ENCODE assay signal across 23 cellular contexts in genomic region chr7:2205036-2205780, GRCh38. TPM values are rescaled to one million over a fixed set of nuclear protein-coding genes. Genes with fewer than 3 reads are reported as not detected.
DNase-seq lines count a peak whose midpoint lies in the region; ATAC-seq, FAIRE-seq and TF ChIP-seq lines count a peak whose summit lies in the region.
"Had no signal": no experiment of that assay in that cellular context is flagged by ENCODE, and none has a peak within 500 bp of the region (broad histone marks: within the 10 kb centered on the region; RNA-seq: fewer than 3 reads in every experiment).

No MANE protein-coding gene starts in this region.

- no TSS peak for BruUV-seq in HepG2 (replicated peaks; lab: Mats Ljungman, UMichigan)

- TF ChIP-seq CTCF in right lobe of liver (IDR thresholded peaks at IDR 0.05) = no peak
- TF ChIP-seq CTCF in HepG2 (CRISPR knock-in tag; IDR thresholded peaks at IDR 0.05) = no peak
- TF ChIP-seq CTCF in retinal pigment epithelial cell (conservative IDR thresholded peaks at IDR 0.05; ENCODE audit: low read depth, low read length) = no peak

- H3K9ac ChIP-seq in HepG2 (ENCODE audit: insufficient read depth, low read depth, low read length) = no peak overlapping the region

- H3K4me1 ChIP-seq in right lobe of liver (no peaks in the 10 kb centered on the region), HepG2 (ENCODE audit: insufficient read depth, low read length) (no peaks in the 10 kb centered on the region)
- H3K4me1 ChIP-seq: adrenal gland, breast epithelium had no signal

- no peak overlapping the region for H2AFZ ChIP-seq in HepG2 (ENCODE audit: low read length)
- H2AFZ ChIP-seq: hepatocyte had no signal

- CTCF ChIA-PET in HepG2 (lab: Yijun Ruan, JAX; ENCODE audit: low intra/inter-chr PET ratio, low total read pairs) = no interaction called here

- DNase-seq in right lobe of liver (peak in 2 of 3 donors; percentile 8 to 23), HepG2 (ENCODE audit: low spot score) (no peak), left cardiac atrium (peak; percentile 4), retinal pigment epithelial cell (ENCODE audit: low read depth) (peak; percentile 13), RCC 7860 (ENCODE audit: low spot score) (no peak), OCI-M1 (lab: John Stamatoyannopoulos, UW) (no peak), GM19240 (ENCODE audit: insufficient read length, low spot score) (no peak)
- DNase-seq: activated CD4-positive, alpha-beta T cell treated with anti-CD3 and anti-CD28 coated beads for 4 hours; adrenal gland; dermis blood vessel endothelial cell; naive thymus-derived CD8-positive, alpha-beta T cell; NCI-H146; NCI-H2171 treated with DMSO at 0.1 percent for 48 hours; NCI-H69; SHP77; stimulated activated CD4-positive, alpha-beta T cell treated with anti-CD3 and anti-CD28 coated beads, Interleukin-4, amount 100 ng/mL, for 4 hours; T-helper 1 cell had no signal

- ATAC-seq in right lobe of liver = no peak
- no peak for ATAC-seq in HepG2
- ATAC-seq in left cardiac atrium = no peak
- ATAC-seq: naive thymus-derived CD8-positive, alpha-beta T cell had no signal

- no peak for FAIRE-seq in HepG2 (lab: Jason Lieb, UNC)
- no peak for FAIRE-seq in RCC 7860 (lab: Jason Lieb, UNC)
- FAIRE-seq: endothelial cell of umbilical vein, islet of Langerhans had no signal

- WGBS in right lobe of liver (ENCODE audit: insufficient coverage, low coverage, low lambda C conversion rate, missing lambda C conversion rate) = 91% methylated on average over 15 of the region's 16 CpGs
- WGBS in HepG2 (ENCODE audit: low lambda C conversion rate) = 95% methylated on average over 16 of the region's 16 CpGs

- TF ChIP-seq RAD21 in HepG2 (CRISPR knock-in tag; IDR thresholded peaks at IDR 0.05) = no peak

- H3K27me3 ChIP-seq in right lobe of liver (no peaks in the 10 kb centered on the region), HepG2 (ENCODE audit: control insufficient read depth in 1 of 2, insufficient read depth in 2 of 2, low read length in 2 of 2) (no peaks in the 10 kb centered on the region)
- H3K27me3 ChIP-seq: adrenal gland, breast epithelium, hepatocyte had no signal

- no peaks in the 10 kb centered on the region for H4K20me1 ChIP-seq in HepG2 (ENCODE audit: insufficient read depth, low read length)

- no peak for TF ChIP-seq POLR2A in right lobe of liver (IDR thresholded peaks at IDR 0.05)
- no peak for TF ChIP-seq POLR2A in HepG2 (IDR thresholded peaks at IDR 0.05; ENCODE audit: insufficient read depth in 1 of 2, low read depth in 2 of 2, low read length in 2 of 2)

- in situ Hi-C loops in HepG2 (cut with HindIII; ENCODE audit: extremely low pct_ligation_motif_present, low pct_unique_long_range_greater_than_20kb) = loop anchor here (5.0 to 25.0 kb wide), 2 partner anchors 103 to 618 kb away; no protein-coding TSS in a partner anchor

- H3K4me3 ChIP-seq in right lobe of liver (no peak overlapping the region), HepG2 (replicated peaks in 1 of 3; ENCODE audit: insufficient read depth in 1 of 3, low read depth in 2 of 3, low read length in 3 of 3) (no peak overlapping the region), retinal pigment epithelial cell (ENCODE audit: low read length) (no peak overlapping the region)
- H3K4me3 ChIP-seq: adrenal gland, breast epithelium, hepatocyte, lung had no signal

- POLR2A ChIA-PET in HepG2 (lab: Yijun Ruan, JAX) = no interaction called here

- no peak overlapping the region for H3K27ac ChIP-seq in right lobe of liver
- H3K27ac ChIP-seq in HepG2 (ENCODE audit: extremely low read length, insufficient read depth, low read length) = no peak overlapping the region
- H3K27ac ChIP-seq: adrenal gland, breast epithelium, C4-2B, hepatocyte had no signal

- H3K79me2 ChIP-seq in HepG2 (ENCODE audit: insufficient read depth, low read length) = peaks cover 3% of the 10 kb centered on the region
- H3K79me2 ChIP-seq: hepatocyte had no signal

- intact Hi-C loops in right lobe of liver (cut with DNase I) = loop anchor here (10.0 kb wide), 1 partner anchor 620 kb away; no protein-coding TSS in a partner anchor
- intact Hi-C loops in HepG2 (cut with micrococcal nuclease; ENCODE audit: unreplicated experiment) = no loop called here
- intact Hi-C loops in left cardiac atrium (cut with DNase I) = loop anchor here (5.0 to 10.0 kb wide), 2 partner anchors 103 to 540 kb away; no protein-coding TSS in a partner anchor

- H3K4me2 ChIP-seq in HepG2 (ENCODE audit: low read depth, low read length) = no peak overlapping the region
- H3K4me2 ChIP-seq: hepatocyte had no signal

- TF ChIP-seq EP300 in HepG2 (IDR thresholded peaks at IDR 0.05; ENCODE audit: low read depth in 2 of 2, low read length in 2 of 2) (no peak), HepG2 (CRISPR knock-in tag; IDR thresholded peaks at IDR 0.05; ENCODE audit: borderline replicate concordance) (no peak)

- H3K9me3 ChIP-seq in right lobe of liver = no peaks in the 10 kb centered on the region
- no peaks in the 10 kb centered on the region for H3K9me3 ChIP-seq in HepG2 (ENCODE audit: low read length)
- H3K9me3 ChIP-seq: adrenal gland, breast epithelium had no signal

- H3K36me3 ChIP-seq in right lobe of liver = peaks cover 0 to 9% (median 0%) of the 10 kb centered on the region in 4 donors
- peaks cover 28 to 71% of the 10 kb centered on the region in 2 experiments; a peak in 4 of 5 replicates for H3K36me3 ChIP-seq in HepG2 (replicated peaks in 1 of 2; ENCODE audit: control insufficient read depth in 1 of 2, insufficient read depth in 2 of 2, low read length in 2 of 2)
- H3K36me3 ChIP-seq: breast epithelium had no signal

RNA-seq across cellular contexts. Expression of gene MAD1L1, which starts 27.5 kb away (rescaled TPM):
- total RNA-seq in right lobe of liver (10 to 100 TPM; 15.1 to 37.4 (median 20.5) TPM), HepG2 (2016; rRNA removed; fragmentation: Illumina TruSeq; extraction: Trizol) (53.3 and 64.7 TPM in 2 replicates), left cardiac atrium (10 to 100 TPM; 18.9 to 24.9 TPM)
- total RNA-seq in HepG2 (2016; cell fraction: cytosol; rRNA removed; fragmentation: Illumina TruSeq; extraction: Trizol; ENCODE audit: low read depth) = 47.7 and 50.1 TPM in 2 replicates
- 48.4 and 60.1 TPM in 2 replicates for total RNA-seq in HepG2 (2016; cell fraction: insoluble cytoplasmic fraction; rRNA removed; fragmentation: Illumina TruSeq; extraction: Trizol)
- total RNA-seq in HepG2 (2016; cell fraction: membrane; rRNA removed; fragmentation: Illumina TruSeq; extraction: Trizol) = 27.3 and 29.1 TPM in 2 replicates
- 29.9 and 32.7 TPM in 2 replicates for total RNA-seq in HepG2 (2016; cell fraction: nucleus; rRNA removed; fragmentation: Illumina TruSeq; extraction: Trizol)
- 17.4 and 21.4 TPM in 2 replicates for polyA plus RNA-seq in HepG2 (2011; rRNA removed)
- 10.9 and 20.1 TPM in 2 replicates for polyA plus RNA-seq in HepG2 (2011; cell fraction: cytosol; rRNA removed)
- 35.5 and 46.7 TPM in 2 replicates for polyA plus RNA-seq in HepG2 (2011; cell fraction: nucleus; rRNA removed)
- 10.5 and 17.0 TPM in 2 replicates for polyA plus RNA-seq in HepG2 (2012)
- polyA plus RNA-seq in HepG2 (2016; cell fraction: cytosol; fragmentation: Illumina TruSeq; extraction: Trizol; ENCODE audit: low read depth) = 8.6 and 11.6 TPM in 2 replicates
- 22.4 and 37.7 TPM in 2 replicates for polyA plus RNA-seq in HepG2 (2016; cell fraction: insoluble cytoplasmic fraction; fragmentation: Illumina TruSeq; extraction: Trizol; ENCODE audit: low read depth)
- 10.8 and 11.3 TPM in 2 replicates for polyA plus RNA-seq in HepG2 (2016; cell fraction: membrane; fragmentation: Illumina TruSeq; extraction: Trizol; ENCODE audit: low read depth)
- polyA plus RNA-seq in HepG2 (2016; cell fraction: nucleus; fragmentation: Illumina TruSeq; extraction: Trizol; ENCODE audit: insufficient read depth, low read depth) = 31.9 and 32.8 TPM in 2 replicates
- 26.5 and 51.4 TPM in 2 replicates for polyA minus RNA-seq in HepG2 (2011; rRNA and poly(A)+ RNA removed; ENCODE audit: low replicate concordance)
- polyA minus RNA-seq in HepG2 (2011; cell fraction: cytosol; rRNA and poly(A)+ RNA removed) = 24.4 and 27.0 TPM in 2 replicates
- 22.9 and 27.4 TPM in 2 replicates for polyA minus RNA-seq in HepG2 (2011; cell fraction: nucleus; rRNA and poly(A)+ RNA removed)

RNA-seq across cellular contexts. Expression of gene MRM2, which starts 36.8 kb away (rescaled TPM):
- 10 to 100 TPM in 4 of 6 experiments, 1 to 10 TPM in 2; 9.5 to 14.6 (median 11.5) TPM for total RNA-seq in right lobe of liver
- total RNA-seq in HepG2 (2016; rRNA removed; fragmentation: Illumina TruSeq; extraction: Trizol) = 34.2 and 42.6 TPM in 2 replicates
- 13.1 and 15.3 TPM in 2 replicates for total RNA-seq in HepG2 (2016; cell fraction: cytosol; rRNA removed; fragmentation: Illumina TruSeq; extraction: Trizol; ENCODE audit: low read depth)
- 32.0 and 45.6 TPM in 2 replicates for total RNA-seq in HepG2 (2016; cell fraction: insoluble cytoplasmic fraction; rRNA removed; fragmentation: Illumina TruSeq; extraction: Trizol)
- 31.1 and 33.3 TPM in 2 replicates for total RNA-seq in HepG2 (2016; cell fraction: membrane; rRNA removed; fragmentation: Illumina TruSeq; extraction: Trizol)
- 15.3 and 15.4 TPM in 2 replicates for total RNA-seq in HepG2 (2016; cell fraction: nucleus; rRNA removed; fragmentation: Illumina TruSeq; extraction: Trizol)
- 13.2 and 15.8 TPM in 2 replicates for polyA plus RNA-seq in HepG2 (2011; rRNA removed)
- 11.1 and 11.7 TPM in 2 replicates for polyA plus RNA-seq in HepG2 (2011; cell fraction: cytosol; rRNA removed)
- polyA plus RNA-seq in HepG2 (2011; cell fraction: nucleus; rRNA removed) = 5.3 and 6.1 TPM in 2 replicates
- polyA plus RNA-seq in HepG2 (2012) = 13.3 and 14.1 TPM in 2 replicates
- polyA plus RNA-seq in HepG2 (2016; cell fraction: cytosol; fragmentation: Illumina TruSeq; extraction: Trizol; ENCODE audit: low read depth) = 12.8 and 16.1 TPM in 2 replicates
- polyA plus RNA-seq in HepG2 (2016; cell fraction: insoluble cytoplasmic fraction; fragmentation: Illumina TruSeq; extraction: Trizol; ENCODE audit: low read depth) = 46.0 and 53.3 TPM in 2 replicates
- polyA plus RNA-seq in HepG2 (2016; cell fraction: membrane; fragmentation: Illumina TruSeq; extraction: Trizol; ENCODE audit: low read depth) = 22.1 and 24.5 TPM in 2 replicates
- 29.4 and 33.1 TPM in 2 replicates for polyA plus RNA-seq in HepG2 (2016; cell fraction: nucleus; fragmentation: Illumina TruSeq; extraction: Trizol; ENCODE audit: insufficient read depth, low read depth)
- 13.9 and 40.9 TPM in 2 replicates for polyA minus RNA-seq in HepG2 (2011; rRNA and poly(A)+ RNA removed; ENCODE audit: low replicate concordance)
- 2.8 and 5.7 TPM in 2 replicates for polyA minus RNA-seq in HepG2 (2011; cell fraction: cytosol; rRNA and poly(A)+ RNA removed)
- polyA minus RNA-seq in HepG2 (2011; cell fraction: nucleus; rRNA and poly(A)+ RNA removed) = 4.8 and 7.1 TPM in 2 replicates
- 10 to 100 TPM; 18.9 TPM for total RNA-seq in left cardiac atrium

RNA-seq across cellular contexts. Expression of gene NUDT1, which starts 36.8 kb away (rescaled TPM):
- total RNA-seq in right lobe of liver (1 to 10 TPM; 1.6 to 4.1 (median 2.3) TPM), HepG2 (2016; rRNA removed; fragmentation: Illumina TruSeq; extraction: Trizol) (26.8 and 32.7 TPM in 2 replicates), left cardiac atrium (10 to 100 TPM; 15.4 to 15.8 TPM)
- total RNA-seq in HepG2 (2016; cell fraction: cytosol; rRNA removed; fragmentation: Illumina TruSeq; extraction: Trizol; ENCODE audit: low read depth) = 11.4 TPM in 2 replicates
- 26.2 and 40.5 TPM in 2 replicates for total RNA-seq in HepG2 (2016; cell fraction: insoluble cytoplasmic fraction; rRNA removed; fragmentation: Illumina TruSeq; extraction: Trizol)
- 14.4 and 18.7 TPM in 2 replicates for total RNA-seq in HepG2 (2016; cell fraction: membrane; rRNA removed; fragmentation: Illumina TruSeq; extraction: Trizol)
- 9.7 and 11.3 TPM in 2 replicates for total RNA-seq in HepG2 (2016; cell fraction: nucleus; rRNA removed; fragmentation: Illumina TruSeq; extraction: Trizol)
- 6.4 and 9.1 TPM in 2 replicates for polyA plus RNA-seq in HepG2 (2011; rRNA removed)
- polyA plus RNA-seq in HepG2 (2011; cell fraction: cytosol; rRNA removed) = 8.6 and 15.0 TPM in 2 replicates
- polyA plus RNA-seq in HepG2 (2011; cell fraction: nucleus; rRNA removed) = 7.0 and 14.0 TPM in 2 replicates
- 9.3 and 12.3 TPM in 2 replicates for polyA plus RNA-seq in HepG2 (2012)
- 11.6 and 16.1 TPM in 2 replicates for polyA plus RNA-seq in HepG2 (2016; cell fraction: cytosol; fragmentation: Illumina TruSeq; extraction: Trizol; ENCODE audit: low read depth)
- polyA plus RNA-seq in HepG2 (2016; cell fraction: insoluble cytoplasmic fraction; fragmentation: Illumina TruSeq; extraction: Trizol; ENCODE audit: low read depth) = 33.4 and 44.1 TPM in 2 replicates
- 15.0 and 16.2 TPM in 2 replicates for polyA plus RNA-seq in HepG2 (2016; cell fraction: membrane; fragmentation: Illumina TruSeq; extraction: Trizol; ENCODE audit: low read depth)
- 21.7 and 21.8 TPM in 2 replicates for polyA plus RNA-seq in HepG2 (2016; cell fraction: nucleus; fragmentation: Illumina TruSeq; extraction: Trizol; ENCODE audit: insufficient read depth, low read depth)
- polyA minus RNA-seq in HepG2 (2011; rRNA and poly(A)+ RNA removed; ENCODE audit: low replicate concordance) = 10.9 and 35.3 TPM in 2 replicates
- 3.8 and 4.1 TPM in 2 replicates for polyA minus RNA-seq in HepG2 (2011; cell fraction: cytosol; rRNA and poly(A)+ RNA removed)
- 1.2 and 1.3 TPM in 2 replicates for polyA minus RNA-seq in HepG2 (2011; cell fraction: nucleus; rRNA and poly(A)+ RNA removed)

Comparison
In these comparisons a context has a peak if more than half of its experiments do, and no peak if none do; other contexts are left out.
1. DNase-seq: peak in right lobe of liver (2 of 3), left cardiac atrium (single experiment) and retinal pigment epithelial cell (single experiment); none in HepG2 (single experiment), RCC 7860 (single experiment), OCI-M1 (single experiment) and GM19240 (single experiment).